In the genomic region with DNA sequence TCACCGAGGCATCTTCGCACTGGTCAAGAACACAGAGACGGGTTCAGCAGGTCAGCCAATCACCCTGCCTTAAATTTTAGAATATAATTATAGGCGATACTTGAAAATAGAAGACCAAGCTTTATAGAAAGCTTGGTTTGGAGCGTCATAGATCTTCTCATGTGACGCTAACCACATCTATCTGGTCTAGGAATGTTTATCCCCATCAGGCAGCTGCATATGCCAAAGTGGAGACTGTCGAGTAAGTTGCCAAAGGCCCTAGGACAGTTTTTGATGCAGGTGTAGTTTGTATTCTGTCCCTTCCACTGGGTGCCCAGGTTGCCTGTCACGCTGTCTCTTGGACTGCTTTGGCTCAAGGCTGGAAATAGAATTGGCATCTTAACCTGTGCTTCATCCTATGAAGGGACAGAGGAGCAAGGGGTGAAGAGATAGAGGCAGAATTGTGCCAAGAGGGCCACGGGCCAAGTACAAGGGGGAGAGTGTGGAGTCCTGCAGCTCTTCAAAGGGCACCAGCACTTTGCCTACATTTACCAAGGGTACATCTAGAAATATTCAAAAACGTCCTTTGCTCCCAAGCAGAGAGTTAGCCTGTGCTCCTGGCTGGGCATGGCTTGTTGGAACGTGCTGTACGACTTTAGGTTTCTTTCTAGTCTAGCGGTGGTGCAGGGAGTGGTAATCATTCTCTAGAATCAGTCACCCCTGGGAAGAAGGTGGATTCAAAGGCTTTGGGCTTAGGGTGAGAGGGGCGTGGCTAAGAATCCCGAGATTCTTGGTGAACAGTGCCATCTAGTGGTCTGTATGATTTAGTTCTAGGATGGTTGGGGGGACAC, we compare ENCODE assay signal across 8 cellular contexts. TPM values are rescaled to one million over a fixed set of nuclear protein-coding genes. Genes with fewer than 3 reads are reported as not detected.
DNase-seq lines count a peak whose midpoint lies in the region; ATAC-seq, FAIRE-seq and TF ChIP-seq lines count a peak whose summit lies in the region.

No MANE protein-coding gene starts in this region.

- intact Hi-C loops in Right ventricle myocardium superior (cut with DNase I) = loop anchor here (10.0 kb wide), 1 partner anchor 288 kb away; no protein-coding TSS in a partner anchor

- peaks cover 3% of the 10 kb centered on the region for H3K23me2 ChIP-seq in H9 (ENCODE audit: insufficient read length, low read depth, low read length, poor library complexity, severe bottlenecking)

- DNase-seq in H9 (peak; percentile 84), NCI-H1092 (lab: John Stamatoyannopoulos, UW) (peak; percentile 84), SK-N-MC (ENCODE audit: low read depth, low spot score) (peak; percentile 56), Right ventricle myocardium superior (peak; percentile 77), renal cortical epithelial cell (ENCODE audit: low read depth) (peak; percentile 94), GM19240 (ENCODE audit: insufficient read length, low spot score) (no peak)
- DNase-seq in activated naive CD4-positive, alpha-beta T cell treated with anti-CD3 and anti-CD28 coated beads, Interleukin-2, amount 50 U/mL, for 72 hours (ENCODE audit: low spot score in 2 of 2) = peak; percentile 66 to 73

- peak; percentile 80 for FAIRE-seq in G401.6 (lab: Jason Lieb, UNC)

- H2AK5ac ChIP-seq in H9 (ENCODE audit: insufficient read length, low read length) = no peak overlapping the region

- H2BK120ac ChIP-seq in H9 (ENCODE audit: low read depth, low read length, poor library complexity, severe bottlenecking) = no peak overlapping the region

- H3K27ac Mint-ChIP-seq in H9 = peak overlapping the region in 2 of 3 experiments; percentile 41 to 80; a peak in 2 of 7 replicates
- H3K27ac Mint-ChIP-seq in activated naive CD4-positive, alpha-beta T cell treated with anti-CD3 and anti-CD28 coated beads, Interleukin-2, amount 50 U/mL, for 72 hours = peak overlapping the region; percentile 46 to 61

- H3K4me3 ChIP-seq in SK-N-MC = no peak overlapping the region

- H3K4me1 Mint-ChIP-seq in H9 = peaks cover 28 to 30% of the 10 kb centered on the region in 2 experiments

- no peak overlapping the region for H3K23ac ChIP-seq in H9 (ENCODE audit: insufficient read length, low read depth, low read length)

- H3K27me3 ChIP-seq in H9 (ENCODE audit: insufficient read depth, low read length) = no peaks in the 10 kb centered on the region

- no peak overlapping the region for H2BK5ac ChIP-seq in H9 (ENCODE audit: insufficient read length, low read length)

- no peak overlapping the region for H2BK15ac ChIP-seq in H9 (ENCODE audit: low read depth, low read length)

- peak overlapping the region; percentile 90 for H2AFZ ChIP-seq in H9 (ENCODE audit: low read length)

- peaks cover 3% of the 10 kb centered on the region; the same call in 1 of the 2 replicates for H3K27me3 Mint-ChIP-seq in H9 (ENCODE audit: low read depth)

- H3K36me3 ChIP-seq in SK-N-MC (ENCODE audit: insufficient read depth, low read length) = no peaks in the 10 kb centered on the region

- no peak overlapping the region for H3K14ac ChIP-seq in H9 (ENCODE audit: insufficient read depth, low read length)

- no peaks in the 10 kb centered on the region for H3K36me3 Mint-ChIP-seq in H9 (ENCODE audit: insufficient read depth in 1 of 3, low read depth in 3 of 3)
- H3K36me3 Mint-ChIP-seq in activated naive CD4-positive, alpha-beta T cell treated with anti-CD3 and anti-CD28 coated beads, Interleukin-2, amount 50 U/mL, for 72 hours = no peaks in the 10 kb centered on the region

- no peak overlapping the region for H3K4ac ChIP-seq in H9 (ENCODE audit: low read depth, low read length)

- no peak overlapping the region for H4K8ac ChIP-seq in H9 (replicated peaks; ENCODE audit: insufficient read length, low read depth, low read length)

- H3K4me1 ChIP-seq in H9 (ENCODE audit: insufficient read depth, low read length) = peaks cover 9% of the 10 kb centered on the region; the same call in 1 of the 2 replicates

- no peaks in the 10 kb centered on the region for H3K9me3 ChIP-seq in H9 (ENCODE audit: control insufficient read depth, low read depth, low read length)
- no peaks in the 10 kb centered on the region for H3K9me3 ChIP-seq in SK-N-MC (ENCODE audit: low read depth, low read length)

- H3K79me2 ChIP-seq in H9 (ENCODE audit: insufficient read depth, low read length) = no peaks in the 10 kb centered on the region

- no peak overlapping the region for H3K27ac ChIP-seq in H9 (ENCODE audit: insufficient read length, low read depth, low read length)
- no peak overlapping the region for H3K27ac ChIP-seq in SK-N-MC

- H2BK12ac ChIP-seq in H9 (ENCODE audit: insufficient read length, low read depth, low read length) = peak overlapping the region; percentile 41

- no CpG with 5 or more reads among the region's 15 CpGs for WGBS in H9 (ENCODE audit: extremely low coverage, insufficient read length, low lambda C conversion rate)

- H3K4me2 ChIP-seq in H9 (ENCODE audit: insufficient read depth, insufficient read length, low read length) = peak overlapping the region; percentile 56

- peak; percentile 69 to 76 for ATAC-seq in activated naive CD4-positive, alpha-beta T cell treated with anti-CD3 and anti-CD28 coated beads, Interleukin-2, amount 50 U/mL, for 72 hours
- ATAC-seq in Right ventricle myocardium superior (ENCODE audit: poor library complexity) = peak; percentile 73

- H3K18ac ChIP-seq in H9 (ENCODE audit: insufficient read length, low read depth, low read length) = no peak overlapping the region

- H3K9me3 Mint-ChIP-seq in H9 = no peaks in the 10 kb centered on the region
- no peaks in the 10 kb centered on the region for H3K9me3 Mint-ChIP-seq in activated naive CD4-positive, alpha-beta T cell treated with anti-CD3 and anti-CD28 coated beads, Interleukin-2, amount 50 U/mL, for 72 hours

- H4K20me1 ChIP-seq in H9 (ENCODE audit: control insufficient read depth, insufficient read depth, insufficient read length) = no peaks in the 10 kb centered on the region

- peak overlapping the region in 1 of 2 experiments; percentile 53; a peak in 1 of 5 replicates for H3K4me3 Mint-ChIP-seq in H9

- no peak overlapping the region for H3T11ph ChIP-seq in H9 (ENCODE audit: low read length)

- no peak overlapping the region for H4K5ac ChIP-seq in H9 (ENCODE audit: insufficient read length, low read depth, low read length)

- peak; percentile 79 for TF ChIP-seq CTCF in H9 (conservative IDR thresholded peaks at IDR 0.05)

- H3K9ac ChIP-seq in H9 (ENCODE audit: extremely low read depth, insufficient read length, low read length) (no peak overlapping the region), SK-N-MC (ENCODE audit: insufficient read length) (no peak overlapping the region)

- H3K56ac ChIP-seq in H9 (ENCODE audit: insufficient read length, low read depth, low read length) = no peak overlapping the region

- H4K91ac ChIP-seq in H9 (ENCODE audit: insufficient read length, low read depth, low read length) = no peak overlapping the region

- H2BK20ac ChIP-seq in H9 (ENCODE audit: low read depth, low read length, poor library complexity, severe bottlenecking) = no peak overlapping the region

- no peaks in the 10 kb centered on the region for H3K79me1 ChIP-seq in H9 (ENCODE audit: insufficient read depth, low read depth, low read length, poor library complexity, severe bottlenecking)

RNA-seq across cellular contexts. Expression of a gene that starts 5.3 kb away (rescaled TPM):
- total RNA-seq in H9 (2021) = 12.0 and 15.4 TPM in 2 replicates
- 10 to 100 TPM; 15.2 to 22.0 TPM for total RNA-seq in activated naive CD4-positive, alpha-beta T cell treated with anti-CD3 and anti-CD28 coated beads, Interleukin-2, amount 50 U/mL, for 72 hours
- 63.7 TPM for total RNA-seq in Right ventricle myocardium superior
- total RNA-seq in renal cortical epithelial cell = 50.7 and 116 TPM in 2 replicates

RNA-seq across cellular contexts. Expression of a gene that starts 49.6 kb away (rescaled TPM):
- total RNA-seq in H9 (2021) (163 and 171 TPM in 2 replicates), Right ventricle myocardium superior (607 TPM), renal cortical epithelial cell (297 and 322 TPM in 2 replicates)
- total RNA-seq in activated naive CD4-positive, alpha-beta T cell treated with anti-CD3 and anti-CD28 coated beads, Interleukin-2, amount 50 U/mL, for 72 hours = 100 to 1,000 TPM; 154 to 171 TPM
